5 cellular contexts compared by ENCODE assay signal in the genomic region with DNA sequence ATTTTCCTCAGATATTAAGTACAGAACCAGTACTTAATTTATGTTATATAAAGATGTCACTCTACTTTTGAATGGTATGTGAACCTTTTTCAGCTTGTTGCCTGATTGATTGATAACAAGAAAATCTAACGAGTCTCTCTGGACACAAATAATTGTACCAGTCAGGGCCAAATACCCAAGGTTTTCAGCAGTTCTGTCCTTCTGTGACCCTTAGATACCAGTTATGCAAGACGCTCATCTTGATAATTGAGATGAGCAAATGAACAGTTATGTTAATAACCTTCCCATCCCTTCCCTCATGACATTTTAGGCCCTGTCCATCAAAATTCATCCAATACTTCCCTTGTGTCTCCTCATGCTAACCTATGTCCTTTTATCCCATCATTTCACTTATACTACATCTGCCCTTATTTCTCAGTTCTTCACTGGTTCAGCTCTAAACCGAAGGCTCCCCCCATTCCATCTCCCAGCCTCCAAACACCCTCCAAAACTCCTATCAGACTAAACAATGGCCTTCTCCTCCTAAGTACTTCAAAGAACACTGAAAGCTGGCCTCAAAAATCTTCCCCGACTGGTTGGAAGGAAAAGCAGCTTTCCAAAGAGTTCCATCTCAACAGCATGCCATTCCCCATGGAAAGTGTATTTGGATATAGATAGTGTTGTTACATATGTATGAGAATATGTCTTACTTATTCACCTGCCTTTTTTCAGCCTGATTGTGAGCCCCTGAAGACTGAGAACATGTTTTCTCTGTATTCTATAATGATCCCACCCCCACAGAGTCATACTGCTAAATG.
"Had no signal": no experiment of that assay in that cellular context is flagged by ENCODE, and none has a peak within 500 bp of the region (broad histone marks: within the 10 kb centered on the region; RNA-seq: fewer than 3 reads in every experiment).

No MANE protein-coding gene starts in this region.

- H3K36me3 Mint-ChIP-seq: IgD-negative memory B cell had no signal

- H3K27ac Mint-ChIP-seq: GM23338, H9, IgD-negative memory B cell had no signal

- DNase-seq: H9, HCEC 1CT had no signal

- H2AFZ ChIP-seq: GM23338 had no signal

- H3K4me2 ChIP-seq: GM23338 had no signal

- H3K4me3 Mint-ChIP-seq: GM23338, H9, IgD-negative memory B cell had no signal

- H3K4me1 Mint-ChIP-seq: GM23338, IgD-negative memory B cell had no signal

- ATAC-seq: GM23338, HepG2 had no signal

- H3K9me3 Mint-ChIP-seq: GM23338, H9, IgD-negative memory B cell had no signal

- H3K4me3 ChIP-seq: GM23338 had no signal
